1 cellular context compared by ENCODE assay signal in genomic region chr2:120614901-120615300, GRCh38.
TF ChIP-seq lines count a peak whose summit lies in the region.

No MANE protein-coding gene starts in this region.

TF ChIP-seq in WTC11, 78 proteins besides CTCF, POLR2A, EP300 and RAD21 (continued from another document):
- TF ChIP-seq AFF4 (CRISPR knock-in tag; IDR thresholded peaks at IDR 0.05; ENCODE audit: borderline replicate concordance) (no peak), ATF1 (CRISPR knock-in tag; IDR thresholded peaks at IDR 0.05) (no peak), MAX (CRISPR knock-in tag; IDR thresholded peaks at IDR 0.05) (no peak), SMAD3 (CRISPR knock-in tag; IDR thresholded peaks at IDR 0.05; ENCODE audit: borderline replicate concordance) (no peak), ZNF232 (CRISPR knock-in tag; IDR thresholded peaks at IDR 0.05) (no peak), RELA (CRISPR knock-in tag; IDR thresholded peaks at IDR 0.05; ENCODE audit: borderline replicate concordance) (no peak), NFATC4 (CRISPR knock-in tag; IDR thresholded peaks at IDR 0.05) (no peak), FOXK1 (CRISPR knock-in tag; IDR thresholded peaks at IDR 0.05) (no peak), E2F4 (CRISPR knock-in tag; IDR thresholded peaks at IDR 0.05; ENCODE audit: borderline replicate concordance, low read depth) (no peak)
